Comparison of ENCODE assay signal across 13 cellular contexts in genomic region chr4:185405296-185405999, GRCh38. TPM values are rescaled to one million over a fixed set of nuclear protein-coding genes. Genes with fewer than 3 reads are reported as not detected.
DNase-seq lines count a peak whose midpoint lies in the region; ATAC-seq and TF ChIP-seq lines count a peak whose summit lies in the region.
"Had no signal": no experiment of that assay in that cellular context is flagged by ENCODE, and none has a peak within 500 bp of the region (broad histone marks: within the 10 kb centered on the region; RNA-seq: fewer than 3 reads in every experiment).

No MANE protein-coding gene starts in this region.

- H3K4me2 ChIP-seq in GM23338 = no peak overlapping the region

- TF ChIP-seq CTCF in GM23338 (conservative IDR thresholded peaks at IDR 0.05; ENCODE audit: low read depth in 2 of 2) = no peak

- peak; percentile 80 for ATAC-seq in GM19395 (IDR thresholded peaks at IDR 0.05; ENCODE audit: unreplicated experiment)
- ATAC-seq in HG02973 (IDR thresholded peaks at IDR 0.05; ENCODE audit: unreplicated experiment) = peak; percentile 61
- no peak for ATAC-seq in GM23338
- ATAC-seq: Panc1 had no signal

- no peaks in the 10 kb centered on the region for H3K9me2 ChIP-seq in GM23338 (ENCODE audit: insufficient read depth)

- no peak overlapping the region for H2AFZ ChIP-seq in GM23338

- DNase-seq in CD1c-positive myeloid dendritic cell (ENCODE audit: extremely low spot score) (peak; percentile 72), NOMO-1 treated with dmso at 0.1 percent for 144 hours (lab: John Stamatoyannopoulos, UW; ENCODE audit: unreplicated experiment) (peak; percentile 13), AG08396 (ENCODE audit: low spot score) (no peak), GM23338 (ENCODE audit: low spot score) (no peak), DMS 273 (lab: John Stamatoyannopoulos, UW; ENCODE audit: unreplicated experiment) (no peak)
- DNase-seq in stimulated activated CD4-positive, alpha-beta T cell treated with anti-CD3 and anti-CD28 coated beads, Interleukin-15, amount 100 ng/mL, for 24 hours = no peak
- DNase-seq: foreskin fibroblast, NCI-H1694 treated with DMSO at 0.1 percent for 48 hours, ovary had no signal

- H4K20me1 ChIP-seq in GM23338 (replicated peaks; ENCODE audit: insufficient read depth) = no peaks in the 10 kb centered on the region

- H3K27me3 Mint-ChIP-seq in GM23338 (ENCODE audit: insufficient read depth, low read depth, poor library complexity) = no peaks in the 10 kb centered on the region

- no peak overlapping the region for H3K27ac Mint-ChIP-seq in GM23338

- no peaks in the 10 kb centered on the region for H3K27me3 ChIP-seq in GM23338 (ENCODE audit: insufficient read depth)
- H3K27me3 ChIP-seq: ovary, testis had no signal

- no peaks in the 10 kb centered on the region for H3K4me1 ChIP-seq in GM23338 (ENCODE audit: insufficient read depth)

- H3K79me2 ChIP-seq in GM23338 (replicated peaks; ENCODE audit: insufficient read depth) = no peaks in the 10 kb centered on the region

- no peak overlapping the region for H3K4me3 Mint-ChIP-seq in GM23338

- no peak overlapping the region for H3K27ac ChIP-seq in GM23338 (ENCODE audit: low read depth)
- H3K27ac ChIP-seq: ovary had no signal

- no peaks in the 10 kb centered on the region; the same call in 1 of the 2 replicates for H3K36me3 ChIP-seq in GM23338 (ENCODE audit: insufficient read depth)
- H3K36me3 ChIP-seq: ovary had no signal

- H3K4me1 Mint-ChIP-seq in GM23338 = no peaks in the 10 kb centered on the region

- H3K36me3 Mint-ChIP-seq in GM23338 (ENCODE audit: low read depth) = peaks cover 33% of the 10 kb centered on the region

- H3F3A ChIP-seq in GM23338 (replicated peaks; ENCODE audit: low read depth) = no peaks in the 10 kb centered on the region

- H3K9me3 Mint-ChIP-seq in GM23338 = peaks cover 5% of the 10 kb centered on the region; the same call in 1 of the 3 replicates

- H3K4me3 ChIP-seq in GM23338 = no peak overlapping the region
- H3K4me3 ChIP-seq: ovary, testis had no signal

TF ChIP-seq in GM23338, 12 proteins besides CTCF, POLR2A, EP300 and RAD21:
- no peak for TF ChIP-seq REST (IDR thresholded peaks at IDR 0.05; ENCODE audit: unreplicated experiment)
- TF ChIP-seq EZH2 (IDR thresholded peaks at IDR 0.05; ENCODE audit: low read depth, unreplicated experiment) = no peak
TF ChIP-seq in GM23338: peak in this region for 0.

RNA-seq across cellular contexts. Expression of gene ANKRD37, which starts 8.8 kb away (rescaled TPM):
- 1.8 and 6.2 TPM in 2 replicates for total RNA-seq in GM23338 (2014; rRNA removed; shearing (Covaris generic))
- 4.9 and 5.0 TPM in 2 replicates for polyA plus RNA-seq in GM23338 (2016; fragmentation: Nextera tagmentation; extraction: Ambion mirVana)

RNA-seq across cellular contexts. Expression of gene LRP2BP, which starts 9.7 kb away (rescaled TPM):
- 0.28 and 0.70 TPM in 2 replicates for total RNA-seq in GM23338 (2014; rRNA removed; shearing (Covaris generic))
- polyA plus RNA-seq in GM23338 (2016; fragmentation: Nextera tagmentation; extraction: Ambion mirVana) = 1.7 and 1.8 TPM in 2 replicates

RNA-seq across cellular contexts. Expression of gene UFSP2, which starts 20.3 kb away (rescaled TPM):
- total RNA-seq in GM23338 (2014; rRNA removed; shearing (Covaris generic)) = 29.0 and 30.7 TPM in 2 replicates
- 53.0 and 55.9 TPM in 2 replicates for polyA plus RNA-seq in GM23338 (2016; fragmentation: Nextera tagmentation; extraction: Ambion mirVana)

Comparison
In these comparisons a context has a peak if more than half of its experiments do, and no peak if none do; other contexts are left out.
1. DNase-seq: peak in CD1c-positive myeloid dendritic cell (single experiment) and NOMO-1 treated with dmso at 0.1 percent for 144 hours (single experiment); none in AG08396 (single experiment), GM23338 (single experiment), DMS 273 (single experiment) and stimulated activated CD4-positive, alpha-beta T cell treated with anti-CD3 and anti-CD28 coated beads, Interleukin-15, amount 100 ng/mL, for 24 hours (single experiment).